In genomic region chr5:129079496-129079895, GRCh38 we compare ENCODE assay signal across 24 cellular contexts. TPM values are rescaled to one million over a fixed set of nuclear protein-coding genes. Genes with fewer than 3 reads are reported as not detected.
DNase-seq lines count a peak whose midpoint lies in the region; ATAC-seq lines count a peak whose summit lies in the region.
"Had no signal": no experiment of that assay in that cellular context is flagged by ENCODE, and none has a peak within 500 bp of the region (broad histone marks: within the 10 kb centered on the region; RNA-seq: fewer than 3 reads in every experiment).

No MANE protein-coding gene starts in this region.

- ATAC-seq in sciatic nerve, result peak; percentile 28
- ATAC-seq in HG02870 (IDR thresholded peaks at IDR 0.05; ENCODE audit: unreplicated experiment), result no peak
- ATAC-seq: A549; CD8-positive, alpha-beta T cell; PC-3 had no signal

- H3K4me3 ChIP-seq in effector memory CD4-positive, alpha-beta T cell (ENCODE audit: insufficient read depth, low read depth, low read length, poor library complexity, severe bottlenecking), result no peak overlapping the region
- H3K4me3 ChIP-seq: A549, SJCRH30 had no signal

- H3K27me3 ChIP-seq in effector memory CD4-positive, alpha-beta T cell (replicated peaks; ENCODE audit: control insufficient read depth, insufficient read depth, low read length, poor library complexity, severe bottlenecking), result no peaks in the 10 kb centered on the region
- H3K27me3 ChIP-seq: SJCRH30 had no signal

- H3K36me3 ChIP-seq in effector memory CD4-positive, alpha-beta T cell (ENCODE audit: control insufficient read depth, insufficient read depth, low read length), result no peaks in the 10 kb centered on the region
- H3K36me3 ChIP-seq: SJCRH30 had no signal

- H3K27ac ChIP-seq in effector memory CD4-positive, alpha-beta T cell (ENCODE audit: insufficient read depth, low read length, poor library complexity, severe bottlenecking), result no peak overlapping the region
- H3K27ac ChIP-seq: A549, SJCRH30 had no signal

- DNase-seq in G401 (ENCODE audit: low spot score), result peak; percentile 19
- peak; percentile 84 for DNase-seq in astrocyte of the hippocampus (ENCODE audit: low read depth, low spot score)
- DNase-seq in fibroblast of peridontal ligament (ENCODE audit: extremely low read depth), result peak; percentile 30
- DNase-seq in sciatic nerve (ENCODE audit: low spot score), result no peak
- no peak for DNase-seq in effector memory CD4-positive, alpha-beta T cell
- no peak for DNase-seq in activated naive CD4-positive, alpha-beta T cell treated with Interleukin-2 at 50 U/mL for 16 hours
- DNase-seq: AML-193; C1 segment of cervical spinal cord; Caco-2; CD8-positive, alpha-beta T cell; DMS 273 treated with DMSO at 0.1 percent for 48 hours; DMS79; KBM-7; MV-4-11; NCI-H1105; NCI-H146; NCI-H1930; NCI-H2107; NCI-H524 treated with DMSO at 0.1 percent for 48 hours; NCI-H774; PC-3; SJCRH30 had no signal

- H3K9me3 ChIP-seq in effector memory CD4-positive, alpha-beta T cell (ENCODE audit: control insufficient read depth, low read length), result no peaks in the 10 kb centered on the region
- H3K9me3 ChIP-seq: A549, Caco-2, SJCRH30 had no signal

- intact Hi-C loops in sciatic nerve (cut with DNase I), result no loop called here

- in situ Hi-C loops in G401 (cut with HindIII; ENCODE audit: low sequenced_read_pairs), result no loop called here

- H3K4me1 ChIP-seq in effector memory CD4-positive, alpha-beta T cell (ENCODE audit: control insufficient read depth, insufficient read depth, low read length, poor library complexity, severe bottlenecking), result no peaks in the 10 kb centered on the region
- H3K4me1 ChIP-seq: A549, Caco-2, SJCRH30 had no signal

RNA-seq across cellular contexts. Expression of gene ISOC1, which starts 15.1 kb away (rescaled TPM):
- 24.2 and 28.6 TPM in 2 replicates for total RNA-seq in G401 (2014; rRNA removed; shearing (Covaris generic))
- 20.1 TPM for total RNA-seq in sciatic nerve

Comparison
In these comparisons a context has a peak if more than half of its experiments do, and no peak if none do; other contexts are left out.
1. DNase-seq: peak in G401 (single experiment), astrocyte of the hippocampus (single experiment) and fibroblast of peridontal ligament (single experiment); none in sciatic nerve (single experiment), effector memory CD4-positive, alpha-beta T cell (0 of 3) and activated naive CD4-positive, alpha-beta T cell treated with Interleukin-2 at 50 U/mL for 16 hours (single experiment).